ENCODE assay signal across 25 cellular contexts in the genomic region with DNA sequence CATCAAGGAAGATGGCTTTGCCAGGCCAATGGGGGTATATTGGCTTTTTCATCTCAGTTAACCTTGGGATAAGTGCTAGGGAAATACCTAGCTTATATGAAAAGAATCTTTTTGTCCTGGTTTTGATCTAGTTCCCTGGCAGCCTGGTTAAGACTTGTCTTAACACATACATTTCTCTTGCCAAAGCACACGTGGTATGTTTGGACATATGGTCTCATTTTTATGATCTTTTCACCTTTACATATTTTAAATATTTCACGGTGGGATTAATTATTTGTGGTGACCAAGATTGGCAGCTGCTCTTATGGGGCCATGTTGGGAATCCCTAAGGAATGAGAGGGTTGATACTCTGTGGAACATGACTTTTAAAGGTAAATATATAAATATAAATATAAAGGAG.
"Had no signal": no experiment of that assay in that cellular context is flagged by ENCODE, and none has a peak within 500 bp of the region (broad histone marks: within the 10 kb centered on the region; RNA-seq: fewer than 3 reads in every experiment).

No MANE protein-coding gene starts in this region.

- H3K9me3 Mint-ChIP-seq: activated CD4-positive, alpha-beta T cell treated with anti-CD3 and anti-CD28 coated beads, Interleukin-2, amount 10 ng/mL, durations not matched to agents 24 days and 14 days; activated naive CD4-positive, alpha-beta T cell treated with anti-CD3 and anti-CD28 coated beads, Interleukin-2, amount 10 ng/mL, durations not matched to agents 7 days and 5 days; endodermal cell; type B pancreatic cell had no signal

- H3K4me1 ChIP-seq: colonic mucosa, spleen had no signal

- H3K4me1 Mint-ChIP-seq: activated CD4-positive, alpha-beta memory T cell treated with anti-CD3 and anti-CD28 coated beads, Interleukin-2, amount 10 ng/mL, durations not matched to agents 7 days and 5 days; activated CD4-positive, alpha-beta T cell treated with anti-CD3 and anti-CD28 coated beads, Interleukin-2, amount 10 ng/mL, durations not matched to agents 24 days and 14 days; activated naive CD4-positive, alpha-beta T cell treated with anti-CD3 and anti-CD28 coated beads, Interleukin-2, amount 10 ng/mL, durations not matched to agents 7 days and 5 days; central memory CD8-positive, alpha-beta T cell; endodermal cell; natural killer cell had no signal

- H3K9me3 ChIP-seq: colonic mucosa, thoracic aorta had no signal

- H3K4me3 Mint-ChIP-seq: activated CD4-positive, alpha-beta memory T cell treated with anti-CD3 and anti-CD28 coated beads, Interleukin-2, amount 10 ng/mL, durations not matched to agents 7 days and 5 days; activated CD4-positive, alpha-beta T cell treated with anti-CD3 and anti-CD28 coated beads, Interleukin-2, amount 10 ng/mL, durations not matched to agents 24 days and 14 days; activated naive CD4-positive, alpha-beta T cell treated with anti-CD3 and anti-CD28 coated beads, Interleukin-2, amount 10 ng/mL, durations not matched to agents 7 days and 5 days; activated T-cell treated with anti-CD3 and anti-CD28 coated beads, Interleukin-2, amount 50 U/mL, for 72 hours; central memory CD8-positive, alpha-beta T cell; endodermal cell; natural killer cell; type B pancreatic cell had no signal

- H3K36me3 ChIP-seq: brain microvascular endothelial cell, colonic mucosa, spleen, thoracic aorta had no signal

- H3K36me3 Mint-ChIP-seq: activated naive CD4-positive, alpha-beta T cell treated with anti-CD3 and anti-CD28 coated beads, Interleukin-2, amount 10 ng/mL, durations not matched to agents 7 days and 5 days; natural killer cell; type B pancreatic cell had no signal

- H3K27ac ChIP-seq: brain microvascular endothelial cell, colonic mucosa, epithelial cell of prostate, spleen, thoracic aorta, VCaP had no signal

- H3K27me3 Mint-ChIP-seq: activated CD4-positive, alpha-beta memory T cell treated with anti-CD3 and anti-CD28 coated beads, Interleukin-2, amount 10 ng/mL, durations not matched to agents 7 days and 5 days; activated CD4-positive, alpha-beta T cell treated with anti-CD3 and anti-CD28 coated beads, Interleukin-2, amount 10 ng/mL, durations not matched to agents 24 days and 14 days; activated naive CD4-positive, alpha-beta T cell treated with anti-CD3 and anti-CD28 coated beads, Interleukin-2, amount 10 ng/mL, durations not matched to agents 7 days and 5 days; central memory CD8-positive, alpha-beta T cell; progenitor cell of endocrine pancreas; type B pancreatic cell had no signal

- ATAC-seq: activated CD4-positive, CD25-positive, alpha-beta regulatory T cell treated with anti-CD3 and anti-CD28 coated beads, Interleukin-2, amount 50 U/mL, for 24 hours; activated T-cell treated with anti-CD3 and anti-CD28 coated beads, Interleukin-2, amount 50 U/mL, for 72 hours; left ventricle myocardium superior; natural killer cell had no signal

- H3K27ac Mint-ChIP-seq: activated CD4-positive, alpha-beta memory T cell treated with anti-CD3 and anti-CD28 coated beads, Interleukin-2, amount 10 ng/mL, durations not matched to agents 7 days and 5 days; activated CD4-positive, alpha-beta T cell treated with anti-CD3 and anti-CD28 coated beads, Interleukin-2, amount 10 ng/mL, durations not matched to agents 24 days and 14 days; activated naive CD4-positive, alpha-beta T cell treated with anti-CD3 and anti-CD28 coated beads, Interleukin-2, amount 10 ng/mL, durations not matched to agents 7 days and 5 days; activated T-cell treated with anti-CD3 and anti-CD28 coated beads, Interleukin-2, amount 50 U/mL, for 72 hours; endodermal cell; natural killer cell; progenitor cell of endocrine pancreas; type B pancreatic cell had no signal

- H3K27me3 ChIP-seq: brain microvascular endothelial cell, colonic mucosa, spleen had no signal

- DNase-seq: activated CD4-positive, alpha-beta memory T cell treated with anti-CD3 and anti-CD28 coated beads, Interleukin-2, amount 10 ng/mL, durations not matched to agents 7 days and 5 days; activated CD4-positive, alpha-beta T cell treated with anti-CD3 and anti-CD28 coated beads, Interleukin-2, amount 10 ng/mL, durations not matched to agents 24 days and 14 days; activated effector memory CD4-positive, alpha-beta T cell treated with Interleukin-2 at 50 U/mL for 16 hours; activated naive CD4-positive, alpha-beta T cell treated with anti-CD3 and anti-CD28 coated beads, Interleukin-2, amount 10 ng/mL, durations not matched to agents 7 days and 5 days; activated T-cell treated with anti-CD3 and anti-CD28 coated beads, Interleukin-2, amount 50 U/mL, for 72 hours; anterior cingulate cortex; brain microvascular endothelial cell; colonic mucosa; endodermal cell; foreskin melanocyte; kidney glomerular epithelial cell; left ventricle myocardium superior; midbrain; natural killer cell; retina; spleen; stimulated activated CD4-positive, alpha-beta T cell treated with anti-CD3 and anti-CD28 coated beads, Interleukin-4, amount 100 ng/mL, for 1 hour; stimulated activated naive CD4-positive, alpha-beta T cell treated with Interleukin-2 at 50 U/mL for 16 hours had no signal

- H3K4me3 ChIP-seq: colonic mucosa, spleen, thoracic aorta had no signal
